In genomic region chrX:150693782-150694574, GRCh38 we compare ENCODE assay signal across 8 cellular contexts. TPM values are rescaled to one million over a fixed set of nuclear protein-coding genes. Genes with fewer than 3 reads are reported as not detected.
DNase-seq lines count a peak whose midpoint lies in the region; ATAC-seq and TF ChIP-seq lines count a peak whose summit lies in the region.

No MANE protein-coding gene starts in this region.

- H3K4me3 ChIP-seq in ACC112 (ENCODE audit: low read depth, low read length) = peak overlapping the region; percentile 94
- peak overlapping the region; percentile 23 to 73 (median 60) for H3K4me3 ChIP-seq in dorsolateral prefrontal cortex
- H3K4me3 ChIP-seq in lung = peak overlapping the region; percentile 55

- peak overlapping the region; percentile 79 for H3K27ac ChIP-seq in ACC112 (ENCODE audit: low read depth, low read length)
- peak overlapping the region in 52 of 59 donors; percentile 22 to 87 (median 76) for H3K27ac ChIP-seq in dorsolateral prefrontal cortex
- H3K27ac ChIP-seq in lung (ENCODE audit: low read depth in 1 of 2, low read length in 1 of 2) = peak overlapping the region; percentile 85 to 88

- peaks cover 0 to 3% of the 10 kb centered on the region in 2 donors for H3K9me3 ChIP-seq in lung (ENCODE audit: control insufficient read depth in 2 of 2, insufficient read depth in 1 of 2, low read length in 1 of 2)

- no peak for TF ChIP-seq CTCF in dorsolateral prefrontal cortex (IDR thresholded peaks at IDR 0.05 in 54 of 56, conservative IDR thresholded peaks at IDR 0.05 in 2 of 56; ENCODE audit: low read depth in 1 of 56, partially characterized antibody in 56 of 56)
- no peak for TF ChIP-seq CTCF in lung (IDR thresholded peaks at IDR 0.05; ENCODE audit: control extremely low read depth, extremely low read depth)

- H3K27me3 ChIP-seq in ACC112 (ENCODE audit: insufficient read depth, low read length) (no peaks in the 10 kb centered on the region), dorsolateral prefrontal cortex (peaks cover 0 to 60% (median 3%) of the 10 kb centered on the region in 45 donors), lung (ENCODE audit: control insufficient read depth, insufficient read depth) (no peaks in the 10 kb centered on the region)

- ATAC-seq in GM18519 (IDR thresholded peaks at IDR 0.05; ENCODE audit: low FRiP score, unreplicated experiment) (peak; percentile 61), HG02973 (IDR thresholded peaks at IDR 0.05; ENCODE audit: unreplicated experiment) (peak; percentile 75), lung (ENCODE audit: insufficient read depth, low FRiP score) (peak; percentile 29)

- intact Hi-C loops in dorsolateral prefrontal cortex (cut with DNase I) = loop anchor here (10.0 kb wide), 1 partner anchor 329 kb away; the partner anchor contains the start of gene MAMLD1 (in 2 of the 2)

- H3K79me2 ChIP-seq in ACC112 (ENCODE audit: control insufficient read depth, insufficient read depth, low read length, unreplicated experiment) = peaks cover 20% of the 10 kb centered on the region

- H3K4me1 ChIP-seq in ACC112 (ENCODE audit: control insufficient read depth, insufficient read depth, low read length, unreplicated experiment) (peaks cover 23% of the 10 kb centered on the region), lung (ENCODE audit: control insufficient read depth in 2 of 2, insufficient read depth in 2 of 2, low read length in 2 of 2) (peaks cover 0 to 4% of the 10 kb centered on the region in 2 donors)

- peak; percentile 62 for DNase-seq in NCI-H2107 (lab: John Stamatoyannopoulos, UW)
- peak; percentile 81 for DNase-seq in activated CD4-positive, alpha-beta T cell treated with anti-CD3 and anti-CD28 coated beads for 48 hours
- DNase-seq in dorsolateral prefrontal cortex = peak in 5 of 10 donors; percentile 13 to 47 (median 23)
- peak; percentile 54 for DNase-seq in lung (ENCODE audit: low spot score)
- peak; percentile 27 to 46 for DNase-seq in stimulated activated CD8-positive, alpha-beta memory T cell treated with anti-CD3 and anti-CD28 coated beads, Interleukin-2, amount 100 ng/mL, for 1 hour (ENCODE audit: low read depth in 2 of 2)

- WGBS in lung, 2 donors = 1 to 32% methylated on average over 18 to 33 of the region's 33 CpGs

- no peak overlapping the region for H2AFZ ChIP-seq in ACC112 (ENCODE audit: low read length, unreplicated experiment)

- H3K36me3 ChIP-seq in ACC112 (ENCODE audit: insufficient read depth, low read length) = no peaks in the 10 kb centered on the region
- peaks cover 0 to 1% of the 10 kb centered on the region in 2 donors for H3K36me3 ChIP-seq in lung (ENCODE audit: control insufficient read depth in 2 of 2, insufficient read depth in 2 of 2, low read length in 2 of 2)

RNA-seq across cellular contexts. Expression of gene MTMR1, which starts 0.8 kb away (rescaled TPM):
- 10 to 100 TPM; 24.8 to 58.5 (median 39.0) TPM for total RNA-seq in dorsolateral prefrontal cortex
- 10 to 100 TPM; 21.6 to 37.6 TPM for total RNA-seq in lung
- polyA plus RNA-seq in lung = 10 to 100 TPM; 10.0 to 10.3 TPM
